8 cellular contexts compared by ENCODE assay signal in genomic region chr17:77957869-77958715, GRCh38. TPM values are rescaled to one million over a fixed set of nuclear protein-coding genes. Genes with fewer than 3 reads are reported as not detected.
DNase-seq lines count a peak whose midpoint lies in the region; ATAC-seq and TF ChIP-seq lines count a peak whose summit lies in the region.

TSS of gene TNRC6C (plus strand) at chr17:77958703. CDS start at chr17:78004207, 45,504 bp downstream.

- H3K9ac ChIP-seq in adipocyte (ENCODE audit: low read length): peak within 1 kb of the TSS; percentile 71
- no peak within 1 kb of the TSS for H3K9ac ChIP-seq in parathyroid adenoma

- H3K4me3 ChIP-seq in GM12865 (ENCODE audit: low read depth, low read length): peak within 1 kb of the TSS; percentile 61
- H3K4me3 ChIP-seq in adipocyte (ENCODE audit: low read length): peak within 1 kb of the TSS; percentile 78
- H3K4me3 ChIP-seq in cardiac muscle cell: peak within 1 kb of the TSS; percentile 90
- peak within 1 kb of the TSS; percentile 65 for H3K4me3 ChIP-seq in parathyroid adenoma (ENCODE audit: low read depth, low read length)
- peak within 1 kb of the TSS; percentile 66 to 71 for H3K4me3 ChIP-seq in tibial artery

- no peaks in the 10 kb centered on the region for H3K27me3 Mint-ChIP-seq in T-cell

- H3K4me1 ChIP-seq in adipocyte (ENCODE audit: control insufficient read depth, insufficient read depth, low read length): peaks cover 6% of the 10 kb centered on the region
- H3K4me1 ChIP-seq in cardiac muscle cell (ENCODE audit: low read depth): peaks cover 7% of the 10 kb centered on the region
- H3K4me1 ChIP-seq in parathyroid adenoma: peaks cover 13% of the 10 kb centered on the region
- peaks cover 0 to 38% (median 15%) of the 10 kb centered on the region in 4 donors for H3K4me1 ChIP-seq in tibial artery

- no peaks in the 10 kb centered on the region for H3K9me3 Mint-ChIP-seq in T-cell

- TF ChIP-seq CTCF in GM12865 (IDR thresholded peaks at IDR 0.05; ENCODE audit: insufficient read depth, low read depth, low read length, missing control alignments) (no peak), cardiac muscle cell (IDR thresholded peaks at IDR 0.05; ENCODE audit: low read depth, low read length) (peak; percentile 10), parathyroid adenoma (IDR thresholded peaks at IDR 0.05) (peak; percentile 22), tibial artery (IDR thresholded peaks at IDR 0.05) (peak in 1 of 2 experiments; percentile 31)

- H3K36me3 ChIP-seq in adipocyte (ENCODE audit: control insufficient read depth, insufficient read depth, low read length, severe bottlenecking) (no peaks in the 10 kb centered on the region), cardiac muscle cell (no peaks in the 10 kb centered on the region), parathyroid adenoma (ENCODE audit: control insufficient read depth, insufficient read depth, low read length) (no peaks in the 10 kb centered on the region), tibial artery (no peaks in the 10 kb centered on the region)

- H3K4me2 ChIP-seq in parathyroid adenoma (ENCODE audit: low read length): peak within 1 kb of the TSS; percentile 85

- POLR2A ChIA-PET in T-cell (lab: Charles Lee): interaction anchor here (0.5 to 1.4 kb wide), 49 partner anchors 11 to 1759 kb away, joined by 3 to 16 read pairs (median 4); partner anchors contain the start of gene SEC14L1 (in 1 of the 2)

- peaks cover 29% of the 10 kb centered on the region for H3K79me2 ChIP-seq in parathyroid adenoma

- DNase-seq in GM12865 (ENCODE audit: low read depth): peak; percentile 98
- DNase-seq in NCI-H1417 treated with DMSO at 0.1 percent for 48 hours (lab: John Stamatoyannopoulos, UW): peak; percentile 97
- DNase-seq in T-cell: peak; percentile 99 to 100 (median 100)
- peak; percentile 100 for DNase-seq in adipocyte (ENCODE audit: low read depth)
- peak; percentile 100 for DNase-seq in cardiac muscle cell (ENCODE audit: low read depth in 1 of 2, low spot score in 1 of 2)
- DNase-seq in tibial artery: peak; percentile 100

- H3K9me3 ChIP-seq in adipocyte (ENCODE audit: control insufficient read depth, low read length) (no peaks in the 10 kb centered on the region), cardiac muscle cell (ENCODE audit: low read depth) (no peaks in the 10 kb centered on the region), parathyroid adenoma (ENCODE audit: control insufficient read depth, low read length) (no peaks in the 10 kb centered on the region), tibial artery (no peaks in the 10 kb centered on the region)

- H3K4me3 Mint-ChIP-seq in T-cell: peak within 1 kb of the TSS; percentile 94 to 100 (median 99)

- H3K27me3 ChIP-seq in adipocyte (replicated peaks; ENCODE audit: control insufficient read depth, insufficient read depth, low read length) (peaks cover 18% of the 10 kb centered on the region), cardiac muscle cell (peaks cover 40% of the 10 kb centered on the region), parathyroid adenoma (ENCODE audit: control insufficient read depth, insufficient read depth, low read length) (no peaks in the 10 kb centered on the region), tibial artery (no peaks in the 10 kb centered on the region)

- H3K27ac ChIP-seq in cardiac muscle cell (no peak within 1 kb of the TSS), parathyroid adenoma (peak within 1 kb of the TSS; percentile 34), tibial artery (peak within 1 kb of the TSS; percentile 85 to 89)

- H3K27ac Mint-ChIP-seq in T-cell: peak within 1 kb of the TSS; percentile 92 to 98

- no peaks in the 10 kb centered on the region for H3K36me3 Mint-ChIP-seq in T-cell

- peak within 1 kb of the TSS; percentile 93 for H2AFZ ChIP-seq in parathyroid adenoma

- H3K4me1 Mint-ChIP-seq in T-cell: peaks cover 38 to 49% (median 45%) of the 10 kb centered on the region in 3 donors

- CTCF ChIA-PET in T-cell (lab: Charles Lee): interaction anchor here (0.6 to 2.2 kb wide), 20 partner anchors 14 to 1330 kb away, joined by 3 to 12 read pairs (median 4); no protein-coding TSS in a partner anchor

- ATAC-seq in HG02678 (IDR thresholded peaks at IDR 0.05; ENCODE audit: unreplicated experiment) (peak; percentile 86), T-cell (replicated peaks in 1 of 4) (peak; percentile 83 to 95 (median 85))

- intact Hi-C loops in tibial artery (cut with DNase I; ENCODE audit: low total_unique reads): loop anchor here (5.0 kb wide), 2 partner anchors 221 to 356 kb away; no protein-coding TSS in a partner anchor

RNA-seq across cellular contexts. Expression of gene TNRC6C, which starts in this region (rescaled TPM):
- total RNA-seq in T-cell (100 to 1,000 TPM in 1 of 5 donors, 10 to 100 TPM in 4; 87.1 to 116 (median 94.3) TPM), cardiac muscle cell (7.1 and 13.3 TPM in 2 replicates)
- polyA plus RNA-seq in cardiac muscle cell: 6.5 and 7.4 TPM in 2 replicates
